8 cellular contexts compared by ENCODE assay signal in genomic region chrX:113929004-113929403, GRCh38.
DNase-seq lines count a peak whose midpoint lies in the region; ATAC-seq, FAIRE-seq and TF ChIP-seq lines count a peak whose summit lies in the region.

No MANE protein-coding gene starts in this region.

- H3K9me3 ChIP-seq in Loucy (ENCODE audit: insufficient read depth, low read depth, low read length) (no peaks in the 10 kb centered on the region), T-helper 17 cell (ENCODE audit: control insufficient read depth, low read length, poor library complexity, severe bottlenecking) (no peaks in the 10 kb centered on the region)

- H3K4me3 ChIP-seq in Loucy (ENCODE audit: low read length, poor library complexity, severe bottlenecking): no peak overlapping the region

- no peak overlapping the region for H3K9ac ChIP-seq in Loucy (ENCODE audit: low read depth, low read length, poor library complexity, severe bottlenecking)

- no peaks in the 10 kb centered on the region for H3K27me3 Mint-ChIP-seq in T-helper 17 cell
- H3K27me3 Mint-ChIP-seq in stimulated activated memory B cell treated with anti-CD40 and anti-IgM and Interleukin-4, amounts not matched to agents 10 μg/mL and 1 μg/mL and 100 μg/mL, for 72 hours: no peaks in the 10 kb centered on the region

- ATAC-seq in left colon: peak; percentile 93
- ATAC-seq in T-helper 17 cell: no peak
- ATAC-seq in stimulated activated memory B cell treated with anti-CD40 and anti-IgM and Interleukin-4, amounts not matched to agents 10 μg/mL and 1 μg/mL and 100 μg/mL, for 72 hours: no peak
- ATAC-seq in HG02588 (IDR thresholded peaks at IDR 0.05; ENCODE audit: unreplicated experiment): no peak

- H3K36me3 ChIP-seq in Loucy (ENCODE audit: insufficient read depth, low read length): no peaks in the 10 kb centered on the region

- H2AFZ ChIP-seq in Loucy (ENCODE audit: low read length): no peak overlapping the region

- H3K9me3 Mint-ChIP-seq in stimulated activated memory B cell treated with anti-CD40 and anti-IgM and Interleukin-4, amounts not matched to agents 10 μg/mL and 1 μg/mL and 100 μg/mL, for 72 hours: no peaks in the 10 kb centered on the region

- no peak for TF ChIP-seq POLR2A in GM12892 (IDR thresholded peaks at IDR 0.05; ENCODE audit: low read depth, low read length)

- H4K20me1 ChIP-seq in Loucy (ENCODE audit: insufficient read depth, low read length, poor library complexity, severe bottlenecking): no peaks in the 10 kb centered on the region

- H3K4me1 ChIP-seq in Loucy (ENCODE audit: insufficient read depth, low read length, poor library complexity, severe bottlenecking): no peaks in the 10 kb centered on the region

- H3K9me2 ChIP-seq in Loucy (replicated peaks; ENCODE audit: low read depth, low read length): no peaks in the 10 kb centered on the region

- FAIRE-seq in GM12892 (lab: Jason Lieb, UNC) (peak; percentile 73), TTC549 (lab: Jason Lieb, UNC) (peak; percentile 31)

- DNase-seq in GM12892 (ENCODE audit: insufficient read length) (no peak), left colon (peak in 1 of 2 donors; percentile 25), GF-D8 (lab: John Stamatoyannopoulos, UW) (no peak), T-helper 17 cell (no peak)

- no peak overlapping the region for H3K4me2 ChIP-seq in Loucy (ENCODE audit: low read depth, low read length, poor library complexity, severe bottlenecking)

- H3K27ac Mint-ChIP-seq in T-helper 17 cell: no peak overlapping the region
- H3K27ac Mint-ChIP-seq in stimulated activated memory B cell treated with anti-CD40 and anti-IgM and Interleukin-4, amounts not matched to agents 10 μg/mL and 1 μg/mL and 100 μg/mL, for 72 hours: no peak overlapping the region

- H3K4me3 Mint-ChIP-seq in T-helper 17 cell: no peak overlapping the region
- H3K4me3 Mint-ChIP-seq in stimulated activated memory B cell treated with anti-CD40 and anti-IgM and Interleukin-4, amounts not matched to agents 10 μg/mL and 1 μg/mL and 100 μg/mL, for 72 hours: no peak overlapping the region

- TF ChIP-seq CTCF in Loucy (conservative IDR thresholded peaks at IDR 0.05; ENCODE audit: low read length): peak; percentile 69

- H3K27me3 ChIP-seq in Loucy (ENCODE audit: insufficient read depth, low read length, poor library complexity, severe bottlenecking): no peaks in the 10 kb centered on the region

- H3K4me1 Mint-ChIP-seq in T-helper 17 cell: no peaks in the 10 kb centered on the region
- H3K4me1 Mint-ChIP-seq in stimulated activated memory B cell treated with anti-CD40 and anti-IgM and Interleukin-4, amounts not matched to agents 10 μg/mL and 1 μg/mL and 100 μg/mL, for 72 hours: no peaks in the 10 kb centered on the region

- H3K36me3 Mint-ChIP-seq in T-helper 17 cell (ENCODE audit: low read depth): no peaks in the 10 kb centered on the region
- no peaks in the 10 kb centered on the region for H3K36me3 Mint-ChIP-seq in stimulated activated memory B cell treated with anti-CD40 and anti-IgM and Interleukin-4, amounts not matched to agents 10 μg/mL and 1 μg/mL and 100 μg/mL, for 72 hours

- no peaks in the 10 kb centered on the region for H3K79me2 ChIP-seq in Loucy (ENCODE audit: insufficient read depth, low read length)

- intact Hi-C loops in left colon (cut with DNase I, micrococcal nuclease): no loop called here

- no peaks in the 10 kb centered on the region for H3F3A ChIP-seq in Loucy (ENCODE audit: low read depth)
